Comparison of ENCODE assay signal across 1 cellular context in the genomic region with DNA sequence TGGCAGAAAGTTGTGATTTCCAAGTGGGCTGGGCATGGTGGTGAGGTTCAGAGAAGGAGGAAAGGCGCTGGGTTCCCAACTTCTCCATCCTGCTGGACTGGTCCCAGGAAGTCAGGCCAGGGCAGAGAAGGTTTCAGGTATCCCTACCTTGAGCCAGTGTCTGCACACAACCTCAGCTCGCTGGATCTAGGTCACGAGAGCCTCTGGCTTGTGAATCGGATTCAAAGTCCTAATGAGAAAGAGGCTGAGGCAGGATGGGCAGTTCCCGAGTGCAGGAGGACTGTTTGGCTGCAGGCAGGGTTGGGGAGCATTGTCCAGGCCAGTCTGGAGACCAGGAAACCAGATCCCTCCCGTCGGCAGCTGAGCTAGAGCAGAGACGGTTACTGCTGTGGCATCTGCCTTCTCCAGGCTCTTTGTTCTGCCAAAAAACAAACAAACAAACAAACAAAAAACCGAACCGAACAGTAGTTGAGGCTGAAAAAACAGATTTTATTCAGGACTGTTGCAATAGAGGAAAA.
TF ChIP-seq lines count a peak whose summit lies in the region.

No MANE protein-coding gene starts in this region.

TF ChIP-seq in H1, 55 proteins besides CTCF, POLR2A, EP300 and RAD21:
- TF ChIP-seq CHD2 (IDR thresholded peaks at IDR 0.05; ENCODE audit: low read length) (no peak), TBP (IDR thresholded peaks at IDR 0.05; ENCODE audit: low read depth, low read length) (no peak), SP4 (IDR thresholded peaks at IDR 0.05; ENCODE audit: low read length) (no peak), KDM1A (IDR thresholded peaks at IDR 0.05; ENCODE audit: borderline replicate concordance, low read length) (no peak)
